In genomic region chr1:212728606-212729005, GRCh38 we compare ENCODE assay signal across 22 cellular contexts. TPM values are rescaled to one million over a fixed set of nuclear protein-coding genes. Genes with fewer than 3 reads are reported as not detected.
DNase-seq lines count a peak whose midpoint lies in the region; ATAC-seq and TF ChIP-seq lines count a peak whose summit lies in the region.
"Had no signal": no experiment of that assay in that cellular context is flagged by ENCODE, and none has a peak within 500 bp of the region (broad histone marks: within the 10 kb centered on the region; RNA-seq: fewer than 3 reads in every experiment).

No MANE protein-coding gene starts in this region.

- peaks cover 4% of the 10 kb centered on the region for H3K9me3 Mint-ChIP-seq in activated T-helper 1 cell treated with anti-CD3 and anti-CD28 coated beads, Interleukin-12 subunit alpha, Interleukin-12 subunit beta, Interleukin-2, Interleukin-4 antibody, amounts not matched to agents 30 ng/mL and 10 ng/mL and 1 ng/mL, durations not matched to agents 14 hours and 24 hours and 36 hours
- H3K9me3 Mint-ChIP-seq: activated naive CD8-positive, alpha-beta T cell treated with anti-CD3 and anti-CD28 coated beads, Interleukin-2, amount 10 ng/mL, durations not matched to agents 7 days and 5 days; central memory CD8-positive, alpha-beta T cell had no signal

- peaks cover 27% of the 10 kb centered on the region for H3K36me3 Mint-ChIP-seq in activated T-helper 1 cell treated with anti-CD3 and anti-CD28 coated beads, Interleukin-12 subunit alpha, Interleukin-12 subunit beta, Interleukin-2, Interleukin-4 antibody, amounts not matched to agents 30 ng/mL and 10 ng/mL and 1 ng/mL, durations not matched to agents 14 hours and 24 hours and 36 hours (ENCODE audit: low read depth)

- peak; percentile 43 for DNase-seq in stimulated activated CD4-positive, alpha-beta T cell treated with anti-CD3 and anti-CD28 coated beads, Interleukin-1b, Interleukin-23, amount 100 ng/mL, for 48 hours
- no peak for DNase-seq in stimulated activated CD4-positive, alpha-beta T cell treated with anti-CD3 and anti-CD28 coated beads, Interleukin-4, amount 100 ng/mL, for 1 hour
- DNase-seq in activated T-helper 1 cell treated with anti-CD3 and anti-CD28 coated beads, Interleukin-12 subunit alpha, Interleukin-12 subunit beta, Interleukin-2, Interleukin-4 antibody, amounts not matched to agents 30 ng/mL and 10 ng/mL and 1 ng/mL, durations not matched to agents 14 hours and 24 hours and 36 hours (ENCODE audit: low spot score), result no peak
- DNase-seq: activated naive CD8-positive, alpha-beta T cell treated with anti-CD3 and anti-CD28 coated beads, Interleukin-2, amount 10 ng/mL, durations not matched to agents 7 days and 5 days; dorsolateral prefrontal cortex; glutamatergic neuron; HCEC 1CT; kidney glomerular epithelial cell; NCI-H1105; NCI-H2029 treated with DMSO at 0.1 percent for 48 hours; NCI-H446; nucleus accumbens; OCI-M1; stimulated activated CD4-positive, alpha-beta T cell treated with anti-CD3 and anti-CD28 coated beads, Interleukin-2, amount 100 ng/mL, for 48 hours; stimulated activated naive CD4-positive, alpha-beta T cell had no signal

- H3K27ac Mint-ChIP-seq in activated T-helper 1 cell treated with anti-CD3 and anti-CD28 coated beads, Interleukin-12 subunit alpha, Interleukin-12 subunit beta, Interleukin-2, Interleukin-4 antibody, amounts not matched to agents 30 ng/mL and 10 ng/mL and 1 ng/mL, durations not matched to agents 14 hours and 24 hours and 36 hours, result peak overlapping the region; percentile 61
- H3K27ac Mint-ChIP-seq: activated naive CD8-positive, alpha-beta T cell treated with anti-CD3 and anti-CD28 coated beads, Interleukin-2, amount 10 ng/mL, durations not matched to agents 7 days and 5 days had no signal

- ATAC-seq in GM18511 (IDR thresholded peaks at IDR 0.05; ENCODE audit: unreplicated experiment) (no peak), GM18870 (IDR thresholded peaks at IDR 0.05; ENCODE audit: unreplicated experiment) (no peak), esophagus mucosa (no peak)
- ATAC-seq: SK-N-SH treated with all-trans-retinoic acid at 6 μM for 48 hours had no signal

- no peak overlapping the region for H3K4me3 Mint-ChIP-seq in activated T-helper 1 cell treated with anti-CD3 and anti-CD28 coated beads, Interleukin-12 subunit alpha, Interleukin-12 subunit beta, Interleukin-2, Interleukin-4 antibody, amounts not matched to agents 30 ng/mL and 10 ng/mL and 1 ng/mL, durations not matched to agents 14 hours and 24 hours and 36 hours
- H3K4me3 Mint-ChIP-seq: activated naive CD8-positive, alpha-beta T cell treated with anti-CD3 and anti-CD28 coated beads, Interleukin-2, amount 10 ng/mL, durations not matched to agents 7 days and 5 days; central memory CD8-positive, alpha-beta T cell had no signal

- no peak overlapping the region for H3K4me3 ChIP-seq in liver (ENCODE audit: low read depth in 1 of 3, low read length in 3 of 3)
- H3K4me3 ChIP-seq: dorsolateral prefrontal cortex, thoracic aorta had no signal

- H3K27me3 Mint-ChIP-seq in activated T-helper 1 cell treated with anti-CD3 and anti-CD28 coated beads, Interleukin-12 subunit alpha, Interleukin-12 subunit beta, Interleukin-2, Interleukin-4 antibody, amounts not matched to agents 30 ng/mL and 10 ng/mL and 1 ng/mL, durations not matched to agents 14 hours and 24 hours and 36 hours (ENCODE audit: insufficient read depth), result no peaks in the 10 kb centered on the region
- H3K27me3 Mint-ChIP-seq: activated naive CD8-positive, alpha-beta T cell treated with anti-CD3 and anti-CD28 coated beads, Interleukin-2, amount 10 ng/mL, durations not matched to agents 7 days and 5 days; central memory CD8-positive, alpha-beta T cell had no signal

- intact Hi-C loops in activated T-helper 1 cell treated with anti-CD3 and anti-CD28 coated beads, Interleukin-12 subunit alpha, Interleukin-12 subunit beta, Interleukin-2, Interleukin-4 antibody, amounts not matched to agents 30 ng/mL and 10 ng/mL and 1 ng/mL, durations not matched to agents 14 hours and 24 hours and 36 hours (cut with micrococcal nuclease), result no loop called here

- peaks cover 3 to 14% (median 5%) of the 10 kb centered on the region in 4 donors for H3K4me1 ChIP-seq in liver (ENCODE audit: control insufficient read depth in 4 of 4, insufficient read depth in 4 of 4, low read length in 3 of 4)

- H3K4me1 Mint-ChIP-seq in activated T-helper 1 cell treated with anti-CD3 and anti-CD28 coated beads, Interleukin-12 subunit alpha, Interleukin-12 subunit beta, Interleukin-2, Interleukin-4 antibody, amounts not matched to agents 30 ng/mL and 10 ng/mL and 1 ng/mL, durations not matched to agents 14 hours and 24 hours and 36 hours (ENCODE audit: low read depth), result peaks cover 44% of the 10 kb centered on the region

- no peak overlapping the region for H3K9ac ChIP-seq in liver (ENCODE audit: low read depth in 1 of 2, low read length in 2 of 2)

- 39% methylated on average over 5 of the region's 5 CpGs for WGBS in liver

- no peak for TF ChIP-seq RAD21 in liver (IDR thresholded peaks at IDR 0.05)

- H3K27ac ChIP-seq in liver (ENCODE audit: low read depth in 1 of 2, low read length in 2 of 2), result peak overlapping the region in 1 of 2 donors; percentile 5
- H3K27ac ChIP-seq: dorsolateral prefrontal cortex, thoracic aorta had no signal

- H3K36me3 ChIP-seq in liver (ENCODE audit: control insufficient read depth in 4 of 4, insufficient read depth in 3 of 4, low read depth in 1 of 4, low read length in 3 of 4), result peaks cover 0 to 1% (median 0%) of the 10 kb centered on the region in 4 donors
- H3K36me3 ChIP-seq: thoracic aorta had no signal

- H3K27me3 ChIP-seq in liver (ENCODE audit: control insufficient read depth in 4 of 4, insufficient read depth in 4 of 4, low read length in 3 of 4), result no peaks in the 10 kb centered on the region
- H3K27me3 ChIP-seq: dorsolateral prefrontal cortex had no signal

- TF ChIP-seq CTCF in liver (IDR thresholded peaks at IDR 0.05; ENCODE audit: low read depth, low read length, missing input control), result no peak

- H3K9me3 ChIP-seq in liver (ENCODE audit: control insufficient read depth in 4 of 4, low read length in 3 of 4), result no peaks in the 10 kb centered on the region
- H3K9me3 ChIP-seq: thoracic aorta had no signal

TF ChIP-seq in liver, 16 proteins besides CTCF, POLR2A, EP300 and RAD21:
- peak; percentile 11 to 21 for TF ChIP-seq RXRA (IDR thresholded peaks at IDR 0.05)
- peak; percentile 74 to 75 for TF ChIP-seq HNF4A (conservative IDR thresholded peaks at IDR 0.05)
- TF ChIP-seq SP1 (IDR thresholded peaks at IDR 0.05), result peak; percentile 45
- TF ChIP-seq TAF1 (conservative IDR thresholded peaks at IDR 0.05), result no peak
- TF ChIP-seq HNF4G (IDR thresholded peaks at IDR 0.05), result peak; percentile 61

RNA-seq across cellular contexts. Expression of gene BATF3, which starts 29.0 kb away (rescaled TPM):
- 89.8 and 94.9 TPM in 2 replicates for total RNA-seq in activated T-helper 1 cell treated with anti-CD3 and anti-CD28 coated beads, Interleukin-12 subunit alpha, Interleukin-12 subunit beta, Interleukin-2, Interleukin-4 antibody, amounts not matched to agents 30 ng/mL and 10 ng/mL and 1 ng/mL, durations not matched to agents 14 hours and 24 hours and 36 hours
- total RNA-seq in liver, result 1 to 10 TPM in 1 of 2 donors, under 1 TPM in 1; 0.93 to 1.0 TPM
- polyA plus RNA-seq in liver, result under 1 TPM; 0.65 to 0.88 TPM
- 0.68 TPM for total RNA-seq in esophagus mucosa

Comparison
In these comparisons a context has a peak if more than half of its experiments do, and no peak if none do; other contexts are left out.
1. RNA of gene BATF3, which starts 29.0 kb away (total RNA-seq): 89.8 to 94.9 TPM in activated T-helper 1 cell treated with anti-CD3 and anti-CD28 coated beads, Interleukin-12 subunit alpha, Interleukin-12 subunit beta, Interleukin-2, Interleukin-4 antibody, amounts not matched to agents 30 ng/mL and 10 ng/mL and 1 ng/mL, durations not matched to agents 14 hours and 24 hours and 36 hours; 0.93 to 1.0 TPM in liver and 0.68 TPM in esophagus mucosa (single experiment); every median in the first group is over 10 times any median in the second.